Comparison of ENCODE assay signal across 1 cellular context in the genomic region with DNA sequence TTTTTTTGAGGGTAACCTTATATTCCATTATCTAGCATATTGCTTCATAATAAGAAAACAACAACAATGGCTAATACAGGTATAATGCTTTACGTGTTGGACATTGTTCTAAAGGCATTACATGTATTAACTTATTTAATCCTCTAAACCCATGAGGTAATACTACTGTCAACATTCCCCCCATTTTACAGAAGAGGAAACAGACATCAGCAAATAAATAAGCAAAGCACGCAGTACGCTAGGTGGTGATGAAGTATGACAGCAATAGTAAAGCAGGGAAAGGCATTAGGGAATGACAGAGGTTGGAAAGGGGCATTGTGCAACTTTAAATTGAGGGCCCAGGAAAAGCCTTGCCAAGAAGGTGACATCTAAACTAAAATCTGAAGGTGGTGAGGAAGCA.
TF ChIP-seq lines count a peak whose summit lies in the region.

No MANE protein-coding gene starts in this region.

TF ChIP-seq in GM23338, 12 proteins besides CTCF, POLR2A, EP300 and RAD21:
- TF ChIP-seq, protein P1, sequence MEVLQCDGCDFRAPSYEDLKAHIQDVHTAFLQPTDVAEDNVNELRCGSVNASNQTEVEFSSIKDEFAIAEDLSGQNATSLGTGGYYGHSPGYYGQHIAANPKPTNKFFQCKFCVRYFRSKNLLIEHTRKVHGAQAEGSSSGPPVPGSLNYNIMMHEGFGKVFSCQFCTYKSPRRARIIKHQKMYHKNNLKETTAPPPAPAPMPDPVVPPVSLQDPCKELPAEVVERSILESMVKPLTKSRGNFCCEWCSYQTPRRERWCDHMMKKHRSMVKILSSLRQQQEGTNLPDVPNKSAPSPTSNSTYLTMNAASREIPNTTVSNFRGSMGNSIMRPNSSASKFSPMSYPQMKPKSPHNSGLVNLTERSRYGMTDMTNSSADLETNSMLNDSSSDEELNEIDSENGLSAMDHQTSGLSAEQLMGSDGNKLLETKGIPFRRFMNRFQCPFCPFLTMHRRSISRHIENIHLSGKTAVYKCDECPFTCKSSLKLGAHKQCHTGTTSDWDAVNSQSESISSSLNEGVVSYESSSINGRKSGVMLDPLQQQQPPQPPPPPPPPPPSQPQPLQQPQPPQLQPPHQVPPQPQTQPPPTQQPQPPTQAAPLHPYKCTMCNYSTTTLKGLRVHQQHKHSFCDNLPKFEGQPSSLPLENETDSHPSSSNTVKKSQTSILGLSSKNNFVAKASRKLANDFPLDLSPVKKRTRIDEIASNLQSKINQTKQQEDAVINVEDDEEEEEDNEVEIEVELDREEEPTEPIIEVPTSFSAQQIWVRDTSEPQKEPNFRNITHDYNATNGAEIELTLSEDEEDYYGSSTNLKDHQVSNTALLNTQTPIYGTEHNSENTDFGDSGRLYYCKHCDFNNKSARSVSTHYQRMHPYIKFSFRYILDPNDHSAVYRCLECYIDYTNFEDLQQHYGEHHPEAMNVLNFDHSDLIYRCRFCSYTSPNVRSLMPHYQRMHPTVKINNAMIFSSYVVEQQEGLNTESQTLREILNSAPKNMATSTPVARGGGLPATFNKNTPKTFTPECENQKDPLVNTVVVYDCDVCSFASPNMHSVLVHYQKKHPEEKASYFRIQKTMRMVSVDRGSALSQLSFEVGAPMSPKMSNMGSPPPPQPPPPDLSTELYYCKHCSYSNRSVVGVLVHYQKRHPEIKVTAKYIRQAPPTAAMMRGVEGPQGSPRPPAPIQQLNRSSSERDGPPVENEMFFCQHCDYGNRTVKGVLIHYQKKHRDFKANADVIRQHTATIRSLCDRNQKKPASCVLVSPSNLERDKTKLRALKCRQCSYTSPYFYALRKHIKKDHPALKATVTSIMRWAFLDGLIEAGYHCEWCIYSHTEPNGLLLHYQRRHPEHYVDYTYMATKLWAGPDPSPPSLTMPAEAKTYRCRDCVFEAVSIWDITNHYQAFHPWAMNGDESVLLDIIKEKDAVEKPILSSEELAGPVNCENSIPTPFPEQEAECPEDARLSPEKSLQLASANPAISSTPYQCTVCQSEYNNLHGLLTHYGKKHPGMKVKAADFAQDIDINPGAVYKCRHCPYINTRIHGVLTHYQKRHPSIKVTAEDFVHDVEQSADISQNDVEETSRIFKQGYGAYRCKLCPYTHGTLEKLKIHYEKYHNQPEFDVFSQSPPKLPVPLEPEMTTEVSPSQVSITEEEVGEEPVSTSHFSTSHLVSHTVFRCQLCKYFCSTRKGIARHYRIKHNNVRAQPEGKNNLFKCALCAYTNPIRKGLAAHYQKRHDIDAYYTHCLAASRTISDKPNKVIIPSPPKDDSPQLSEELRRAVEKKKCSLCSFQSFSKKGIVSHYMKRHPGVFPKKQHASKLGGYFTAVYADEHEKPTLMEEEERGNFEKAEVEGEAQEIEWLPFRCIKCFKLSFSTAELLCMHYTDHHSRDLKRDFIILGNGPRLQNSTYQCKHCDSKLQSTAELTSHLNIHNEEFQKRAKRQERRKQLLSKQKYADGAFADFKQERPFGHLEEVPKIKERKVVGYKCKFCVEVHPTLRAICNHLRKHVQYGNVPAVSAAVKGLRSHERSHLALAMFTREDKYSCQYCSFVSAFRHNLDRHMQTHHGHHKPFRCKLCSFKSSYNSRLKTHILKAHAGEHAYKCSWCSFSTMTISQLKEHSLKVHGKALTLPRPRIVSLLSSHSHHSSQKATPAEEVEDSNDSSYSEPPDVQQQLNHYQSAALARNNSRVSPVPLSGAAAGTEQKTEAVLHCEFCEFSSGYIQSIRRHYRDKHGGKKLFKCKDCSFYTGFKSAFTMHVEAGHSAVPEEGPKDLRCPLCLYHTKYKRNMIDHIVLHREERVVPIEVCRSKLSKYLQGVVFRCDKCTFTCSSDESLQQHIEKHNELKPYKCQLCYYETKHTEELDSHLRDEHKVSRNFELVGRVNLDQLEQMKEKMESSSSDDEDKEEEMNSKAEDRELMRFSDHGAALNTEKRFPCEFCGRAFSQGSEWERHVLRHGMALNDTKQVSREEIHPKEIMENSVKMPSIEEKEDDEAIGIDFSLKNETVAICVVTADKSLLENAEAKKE (CRISPR knock-in tag; IDR thresholded peaks at IDR 0.05) = no peak
- TF ChIP-seq EZH2phosphoT487 (IDR thresholded peaks at IDR 0.05; ENCODE audit: unreplicated experiment) = no peak
- TF ChIP-seq, protein P2, sequence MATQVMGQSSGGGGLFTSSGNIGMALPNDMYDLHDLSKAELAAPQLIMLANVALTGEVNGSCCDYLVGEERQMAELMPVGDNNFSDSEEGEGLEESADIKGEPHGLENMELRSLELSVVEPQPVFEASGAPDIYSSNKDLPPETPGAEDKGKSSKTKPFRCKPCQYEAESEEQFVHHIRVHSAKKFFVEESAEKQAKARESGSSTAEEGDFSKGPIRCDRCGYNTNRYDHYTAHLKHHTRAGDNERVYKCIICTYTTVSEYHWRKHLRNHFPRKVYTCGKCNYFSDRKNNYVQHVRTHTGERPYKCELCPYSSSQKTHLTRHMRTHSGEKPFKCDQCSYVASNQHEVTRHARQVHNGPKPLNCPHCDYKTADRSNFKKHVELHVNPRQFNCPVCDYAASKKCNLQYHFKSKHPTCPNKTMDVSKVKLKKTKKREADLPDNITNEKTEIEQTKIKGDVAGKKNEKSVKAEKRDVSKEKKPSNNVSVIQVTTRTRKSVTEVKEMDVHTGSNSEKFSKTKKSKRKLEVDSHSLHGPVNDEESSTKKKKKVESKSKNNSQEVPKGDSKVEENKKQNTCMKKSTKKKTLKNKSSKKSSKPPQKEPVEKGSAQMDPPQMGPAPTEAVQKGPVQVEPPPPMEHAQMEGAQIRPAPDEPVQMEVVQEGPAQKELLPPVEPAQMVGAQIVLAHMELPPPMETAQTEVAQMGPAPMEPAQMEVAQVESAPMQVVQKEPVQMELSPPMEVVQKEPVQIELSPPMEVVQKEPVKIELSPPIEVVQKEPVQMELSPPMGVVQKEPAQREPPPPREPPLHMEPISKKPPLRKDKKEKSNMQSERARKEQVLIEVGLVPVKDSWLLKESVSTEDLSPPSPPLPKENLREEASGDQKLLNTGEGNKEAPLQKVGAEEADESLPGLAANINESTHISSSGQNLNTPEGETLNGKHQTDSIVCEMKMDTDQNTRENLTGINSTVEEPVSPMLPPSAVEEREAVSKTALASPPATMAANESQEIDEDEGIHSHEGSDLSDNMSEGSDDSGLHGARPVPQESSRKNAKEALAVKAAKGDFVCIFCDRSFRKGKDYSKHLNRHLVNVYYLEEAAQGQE (IDR thresholded peaks at IDR 0.05; ENCODE audit: unreplicated experiment) = no peak
TF ChIP-seq in GM23338: peak in this region for 0.
